8 cellular contexts compared by ENCODE assay signal in the genomic region with DNA sequence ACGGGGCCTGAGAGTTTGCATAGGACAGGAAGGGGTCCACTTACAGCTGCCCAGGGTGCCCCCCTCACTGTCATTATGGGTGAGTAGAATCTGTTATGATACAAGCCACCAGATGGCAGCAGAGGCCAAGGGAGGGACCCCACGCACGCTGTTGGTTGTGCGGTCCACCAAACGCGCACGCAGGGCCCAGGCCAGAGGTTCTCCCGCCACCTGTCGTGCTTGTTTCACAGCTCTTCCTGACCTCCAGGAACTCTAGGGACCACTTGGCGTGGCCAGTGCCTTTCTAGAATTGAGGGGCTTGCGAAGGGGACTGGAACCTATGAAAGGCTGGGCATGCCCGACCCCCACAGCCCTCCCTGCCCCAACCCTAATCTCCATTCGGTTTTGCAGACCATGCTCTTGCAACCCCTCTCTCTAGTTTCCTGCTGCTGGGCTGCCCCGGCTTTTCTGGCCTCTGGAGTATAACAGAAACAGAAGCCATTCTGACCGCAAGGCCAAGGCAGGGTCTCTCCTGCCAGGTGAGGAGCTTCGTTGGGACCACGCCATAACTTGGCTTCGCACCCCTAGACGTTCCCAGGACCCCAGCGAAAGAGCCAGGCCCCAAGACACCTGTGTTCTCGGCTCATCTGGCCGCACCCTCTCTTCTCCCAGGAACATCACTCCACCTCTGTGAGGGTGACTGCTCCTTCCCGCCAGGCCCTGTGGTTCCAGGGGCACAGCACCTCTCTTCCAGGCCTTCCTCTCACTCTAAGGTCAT. TPM values are rescaled to one million over a fixed set of nuclear protein-coding genes. Genes with fewer than 3 reads are reported as not detected.
DNase-seq lines count a peak whose midpoint lies in the region; ATAC-seq and TF ChIP-seq lines count a peak whose summit lies in the region.

No MANE protein-coding gene starts in this region.

- H3K36me3 ChIP-seq in BJ (ENCODE audit: control insufficient read depth, insufficient read depth, low read length), result no peaks in the 10 kb centered on the region
- H3K36me3 ChIP-seq in HAP-1 (replicated peaks), result no peaks in the 10 kb centered on the region
- H3K36me3 ChIP-seq in suprapubic skin, result no peaks in the 10 kb centered on the region

- TF ChIP-seq EP300 in suprapubic skin (IDR thresholded peaks at IDR 0.05), result no peak

- no peaks in the 10 kb centered on the region for H3K4me1 Mint-ChIP-seq in natural killer cell treated with Interleukin-12 subunit alpha and Interleukin-12 subunit beta and Interleukin-15 and Interleukin-18, amount 100 ng/mL, for 72 hours (ENCODE audit: low read depth in 2 of 2)

- WGBS in suprapubic skin, result 71% methylated on average over 15 of the region's 23 CpGs

- ATAC-seq in natural killer cell treated with Interleukin-12 subunit alpha and Interleukin-12 subunit beta and Interleukin-15 and Interleukin-18, amount 100 ng/mL, for 72 hours, result peak; percentile 54 to 55
- ATAC-seq in GM19467 (IDR thresholded peaks at IDR 0.05; ENCODE audit: unreplicated experiment), result no peak

- no peaks in the 10 kb centered on the region for H3K9me3 Mint-ChIP-seq in natural killer cell treated with Interleukin-12 subunit alpha and Interleukin-12 subunit beta and Interleukin-15 and Interleukin-18, amount 100 ng/mL, for 72 hours

- H3K27me3 ChIP-seq in BJ (ENCODE audit: control insufficient read depth, insufficient read depth, low read length) (peaks cover 9% of the 10 kb centered on the region), HAP-1 (ENCODE audit: low read depth) (no peaks in the 10 kb centered on the region; the same call in 1 of the 2 replicates), suprapubic skin (peaks cover 15% of the 10 kb centered on the region)

- no peak overlapping the region for H3K27ac ChIP-seq in suprapubic skin

- H3K36me3 Mint-ChIP-seq in natural killer cell treated with Interleukin-12 subunit alpha and Interleukin-12 subunit beta and Interleukin-15 and Interleukin-18, amount 100 ng/mL, for 72 hours, result no peaks in the 10 kb centered on the region

- H3K4me3 Mint-ChIP-seq in natural killer cell treated with Interleukin-12 subunit alpha and Interleukin-12 subunit beta and Interleukin-15 and Interleukin-18, amount 100 ng/mL, for 72 hours, result no peak overlapping the region

- in situ Hi-C loops in HAP-1 (cut with MboI; ENCODE audit: low sequenced_read_pairs), result loop anchor here (10.0 kb wide), 1 partner anchor 260 kb away; a partner anchor contains a TSS

- TF ChIP-seq POLR2A in suprapubic skin (IDR thresholded peaks at IDR 0.05), result no peak

- peaks cover 12 to 20% of the 10 kb centered on the region in 2 donors for H3K27me3 Mint-ChIP-seq in natural killer cell treated with Interleukin-12 subunit alpha and Interleukin-12 subunit beta and Interleukin-15 and Interleukin-18, amount 100 ng/mL, for 72 hours

- CTCF ChIA-PET in BJ (lab: Yijun Ruan, JAX), result interaction anchor here (0.6 to 4.0 kb wide), 39 partner anchors 10 to 695 kb away, joined by 3 to 53 read pairs (median 5); a partner anchor contains a TSS

- DNase-seq in BJ (ENCODE audit: low read depth) (no peak), HAP-1 (ENCODE audit: low spot score in 2 of 2) (peak; percentile 48 to 85), NCI-H526 (lab: John Stamatoyannopoulos, UW) (peak; percentile 58 to 86), fibroblast of gingiva (ENCODE audit: low read depth) (peak; percentile 25), suprapubic skin (ENCODE audit: low spot score in 2 of 2) (peak; percentile 76 to 83)
- peak; percentile 77 for DNase-seq in activated CD8-positive, alpha-beta memory T cell treated with anti-CD3 and anti-CD28 coated beads, Interleukin-2, amount 50 U/mL, for 48 hours
- no peak for DNase-seq in natural killer cell treated with Interleukin-12 subunit alpha and Interleukin-12 subunit beta and Interleukin-15 and Interleukin-18, amount 100 ng/mL, for 72 hours (ENCODE audit: low spot score)

- POLR2A ChIA-PET in BJ (lab: Charles Lee), result no interaction called here

- H3K27ac Mint-ChIP-seq in natural killer cell treated with Interleukin-12 subunit alpha and Interleukin-12 subunit beta and Interleukin-15 and Interleukin-18, amount 100 ng/mL, for 72 hours, result no peak overlapping the region

- TF ChIP-seq CTCF in BJ (IDR thresholded peaks at IDR 0.05; ENCODE audit: insufficient read depth, low read depth, low read length) (peak; percentile 80), suprapubic skin (IDR thresholded peaks at IDR 0.05) (peak; percentile 70 to 83)

- H3K9me3 ChIP-seq in HAP-1, result no peaks in the 10 kb centered on the region
- no peaks in the 10 kb centered on the region for H3K9me3 ChIP-seq in suprapubic skin

- no peak overlapping the region for H3K4me3 ChIP-seq in BJ (ENCODE audit: low read depth, low read length)
- no peak overlapping the region for H3K4me3 ChIP-seq in HAP-1
- no peak overlapping the region for H3K4me3 ChIP-seq in suprapubic skin

- H3K4me1 ChIP-seq in HAP-1 (no peaks in the 10 kb centered on the region), suprapubic skin (peaks cover 7% of the 10 kb centered on the region)

RNA-seq across cellular contexts. Expression of a gene that starts 46.0 kb away (rescaled TPM):
- polyA plus RNA-seq in BJ (2011; rRNA removed), result 0.16 and 0.37 TPM in 2 replicates
- polyA minus RNA-seq in BJ (2011; rRNA and poly(A)+ RNA removed), result 1.0 TPM in 1 of 2 replicates, not detected in the other
- not detected for total RNA-seq in natural killer cell treated with Interleukin-12 subunit alpha and Interleukin-12 subunit beta and Interleukin-15 and Interleukin-18, amount 100 ng/mL, for 72 hours
- 1 to 10 TPM; 5.1 to 8.5 (median 7.4) TPM for total RNA-seq in suprapubic skin

RNA-seq across cellular contexts. Expression of a gene that starts 50.5 kb away (rescaled TPM):
- 46.5 and 70.8 TPM in 2 replicates for polyA plus RNA-seq in BJ (2011; rRNA removed)
- 31.6 and 44.4 TPM in 2 replicates for polyA minus RNA-seq in BJ (2011; rRNA and poly(A)+ RNA removed)
- 10 to 100 TPM; 30.4 to 36.4 TPM for total RNA-seq in natural killer cell treated with Interleukin-12 subunit alpha and Interleukin-12 subunit beta and Interleukin-15 and Interleukin-18, amount 100 ng/mL, for 72 hours
- total RNA-seq in suprapubic skin, result 10 to 100 TPM; 32.3 to 51.3 (median 44.0) TPM

Comparison
In these comparisons a context has a peak if more than half of its experiments do, and no peak if none do; other contexts are left out.
1. DNase-seq: peak in HAP-1 (2 of 2), NCI-H526 (2 of 2), activated CD8-positive, alpha-beta memory T cell treated with anti-CD3 and anti-CD28 coated beads, Interleukin-2, amount 50 U/mL, for 48 hours (single experiment), fibroblast of gingiva (single experiment) and suprapubic skin (2 of 2); none in BJ (single experiment) and natural killer cell treated with Interleukin-12 subunit alpha and Interleukin-12 subunit beta and Interleukin-15 and Interleukin-18, amount 100 ng/mL, for 72 hours (single experiment).
2. RNA of a gene that starts 46.0 kb away (total RNA-seq): 5.1 to 8.5 TPM in suprapubic skin; not detected in natural killer cell treated with Interleukin-12 subunit alpha and Interleukin-12 subunit beta and Interleukin-15 and Interleukin-18, amount 100 ng/mL, for 72 hours; every median in the first group is over 4 times any median in the second.